Comparison of ENCODE assay signal across 24 cellular contexts in genomic region chr5:106254784-106255183, GRCh38.
DNase-seq lines count a peak whose midpoint lies in the region; ATAC-seq and TF ChIP-seq lines count a peak whose summit lies in the region.
"Had no signal": no experiment of that assay in that cellular context is flagged by ENCODE, and none has a peak within 500 bp of the region (broad histone marks: within the 10 kb centered on the region; RNA-seq: fewer than 3 reads in every experiment).

No MANE protein-coding gene starts in this region.

- no peak overlapping the region for H3K27ac Mint-ChIP-seq in GM23338
- H3K27ac Mint-ChIP-seq: CD4-positive, CD25-positive, alpha-beta regulatory T cell; HFFc6; IgD-negative memory B cell had no signal

- DNase-seq in GM23338 (ENCODE audit: low spot score) = peak; percentile 73
- DNase-seq in UCSD-AML1 (lab: John Stamatoyannopoulos, UW; ENCODE audit: unreplicated experiment) = peak; percentile 7
- DNase-seq in iPS DF 19.7 (ENCODE audit: low read depth, low spot score) = peak; percentile 79
- peak; percentile 58 for DNase-seq in islet precursor cell
- no peak for DNase-seq in stimulated activated naive CD4-positive, alpha-beta T cell (lab: John Stamatoyannopoulos, UW)
- DNase-seq in AG08395 (ENCODE audit: low spot score) = no peak
- DNase-seq: CD4-positive, CD25-positive, alpha-beta regulatory T cell; GDM1; HFFc6; NCI-H1092; NCI-H1417 treated with DMSO at 0.1 percent for 48 hours; NCI-H1694 treated with DMSO at 0.1 percent for 48 hours; NCI-H2081; NCI-H2227 treated with DMSO at 0.1 percent for 48 hours; NCI-H510A; NCI-H69; SIG-M5 had no signal

- ATAC-seq in GM23338 = peak; percentile 89
- ATAC-seq in GM21619 (IDR thresholded peaks at IDR 0.05; ENCODE audit: unreplicated experiment) = no peak
- ATAC-seq: GM12878 had no signal

- H3K9me3 Mint-ChIP-seq in GM23338 = peaks cover 30% of the 10 kb centered on the region

- H3F3A ChIP-seq in GM23338 (replicated peaks; ENCODE audit: low read depth) = no peaks in the 10 kb centered on the region

- no peaks in the 10 kb centered on the region for H3K27me3 Mint-ChIP-seq in GM23338 (ENCODE audit: insufficient read depth, low read depth, poor library complexity)
- H3K27me3 Mint-ChIP-seq: CD4-positive, CD25-positive, alpha-beta regulatory T cell; IgD-negative memory B cell had no signal

- 0 out of 2 replicates have a peak overlapping the region, but pooled peaks have one; percentile 70 for H3K27ac ChIP-seq in GM23338 (ENCODE audit: low read depth)
- H3K27ac ChIP-seq: BLaER1, KMS-11, SK-N-MC had no signal

- no peak for TF ChIP-seq CTCF in GM23338 (conservative IDR thresholded peaks at IDR 0.05; ENCODE audit: low read depth in 2 of 2)

- peaks cover 16% of the 10 kb centered on the region for H3K4me1 Mint-ChIP-seq in GM23338
- H3K4me1 Mint-ChIP-seq: CD4-positive, CD25-positive, alpha-beta regulatory T cell; IgD-negative memory B cell had no signal

- no peaks in the 10 kb centered on the region for H3K27me3 ChIP-seq in GM23338 (ENCODE audit: insufficient read depth)
- H3K27me3 ChIP-seq: BLaER1 had no signal

- H4K20me1 ChIP-seq in GM23338 (replicated peaks; ENCODE audit: insufficient read depth) = no peaks in the 10 kb centered on the region
- H4K20me1 ChIP-seq: BLaER1 had no signal

- 0 out of 2 replicates have a peak, but pooled peaks cover 6% of the 10 kb centered on the region for H3K9me2 ChIP-seq in GM23338 (ENCODE audit: insufficient read depth)

- peaks cover 30% of the 10 kb centered on the region for H3K36me3 Mint-ChIP-seq in GM23338 (ENCODE audit: low read depth)
- H3K36me3 Mint-ChIP-seq: CD4-positive, CD25-positive, alpha-beta regulatory T cell; IgD-negative memory B cell had no signal

- H3K36me3 ChIP-seq in GM23338 (ENCODE audit: insufficient read depth) = no peaks in the 10 kb centered on the region; the same call in 1 of the 2 replicates
- H3K36me3 ChIP-seq: BLaER1, HAP-1 had no signal

- no peak overlapping the region for H3K4me3 Mint-ChIP-seq in GM23338
- H3K4me3 Mint-ChIP-seq: CD4-positive, CD25-positive, alpha-beta regulatory T cell; HFFc6; IgD-negative memory B cell had no signal

- H3K4me1 ChIP-seq in GM23338 (ENCODE audit: insufficient read depth) = peaks cover 7% of the 10 kb centered on the region; the same call in 1 of the 2 replicates
- H3K4me1 ChIP-seq: BLaER1 had no signal

- H2AFZ ChIP-seq in GM23338 = no peak overlapping the region

- H3K4me3 ChIP-seq in GM23338 = 0 out of 2 replicates have a peak overlapping the region, but pooled peaks have one; percentile 10
- H3K4me3 ChIP-seq: BLaER1, GM12878, HAP-1, SK-N-MC had no signal

- H3K79me2 ChIP-seq in GM23338 (replicated peaks; ENCODE audit: insufficient read depth) = no peaks in the 10 kb centered on the region

- no peak overlapping the region; the same call in 1 of the 2 replicates for H3K4me2 ChIP-seq in GM23338
- H3K4me2 ChIP-seq: BLaER1, KMS-11 had no signal

TF ChIP-seq in GM23338, 12 proteins besides CTCF, POLR2A, EP300 and RAD21 (continues in another document):
- TF ChIP-seq NANOG (IDR thresholded peaks at IDR 0.05; ENCODE audit: borderline replicate concordance) (no peak), ETS1 (IDR thresholded peaks at IDR 0.05) (no peak), ZNF331 (CRISPR knock-in tag; IDR thresholded peaks at IDR 0.05; ENCODE audit: low read depth) (no peak), EZH2phosphoT487 (IDR thresholded peaks at IDR 0.05; ENCODE audit: unreplicated experiment) (no peak), EZH2 (IDR thresholded peaks at IDR 0.05; ENCODE audit: low read depth, unreplicated experiment) (no peak), ZNF462 (CRISPR knock-in tag; IDR thresholded peaks at IDR 0.05) (no peak), CREB1 (CRISPR knock-in tag; IDR thresholded peaks at IDR 0.05; ENCODE audit: low read depth) (no peak), POLR2AphosphoS5 (IDR thresholded peaks at IDR 0.05; ENCODE audit: low read depth) (no peak), STAT1 (IDR thresholded peaks at IDR 0.05; ENCODE audit: unreplicated experiment) (no peak), ZNF114 (CRISPR knock-in tag; IDR thresholded peaks at IDR 0.05) (no peak)

Comparison
In these comparisons a context has a peak if more than half of its experiments do, and no peak if none do; other contexts are left out.
1. DNase-seq: peak in GM23338 (single experiment), UCSD-AML1 (single experiment), iPS DF 19.7 (single experiment) and islet precursor cell (single experiment); none in stimulated activated naive CD4-positive, alpha-beta T cell (0 of 6) and AG08395 (single experiment).